13 cellular contexts compared by ENCODE assay signal in genomic region chr9:20693068-20693467, GRCh38. TPM values are rescaled to one million over a fixed set of nuclear protein-coding genes. Genes with fewer than 3 reads are reported as not detected.
A peak's percentile ranks its signal among the peaks of the same experiment; 100 is the strongest.
DNase-seq lines count a peak whose midpoint lies in the region; ATAC-seq and TF ChIP-seq lines count a peak whose summit lies in the region.
"Had no signal": no experiment of that assay in that cellular context is flagged by ENCODE, and none has a peak within 500 bp of the region (broad histone marks: within the 10 kb centered on the region; RNA-seq: fewer than 3 reads in every experiment).

No MANE protein-coding gene starts in this region.

- H3K4me1 ChIP-seq in left ventricle myocardium inferior, result peaks cover 42% of the 10 kb centered on the region
- peaks cover 13 to 14% of the 10 kb centered on the region in 2 donors for H3K4me1 ChIP-seq in gastrocnemius medialis

- no peak for TF ChIP-seq POLR2A in gastrocnemius medialis (IDR thresholded peaks at IDR 0.05)

- no peaks in the 10 kb centered on the region for H3K9me3 ChIP-seq in left ventricle myocardium inferior (replicated peaks)
- H3K9me3 ChIP-seq in gastrocnemius medialis, result no peaks in the 10 kb centered on the region
- H3K9me3 ChIP-seq: stomach had no signal

- H3K27me3 ChIP-seq in left ventricle myocardium inferior (ENCODE audit: low read depth) (no peaks in the 10 kb centered on the region), gastrocnemius medialis (no peaks in the 10 kb centered on the region)
- H3K27me3 ChIP-seq: stomach had no signal

- H3K36me3 ChIP-seq in left ventricle myocardium inferior (no peaks in the 10 kb centered on the region), gastrocnemius medialis (no peaks in the 10 kb centered on the region)
- H3K36me3 ChIP-seq: stomach had no signal

- DNase-seq in Right ventricle myocardium superior, result no peak
- no peak for DNase-seq in left ventricle myocardium inferior
- peak; percentile 73 for DNase-seq in SKM-1 treated with dmso at 0.1 percent for 144 hours (lab: John Stamatoyannopoulos, UW; ENCODE audit: unreplicated experiment)
- DNase-seq in left ventricle myocardium superior, result no peak
- DNase-seq in gastrocnemius medialis, result peak; percentile 11 to 67
- no peak for DNase-seq in NCI-H69 (lab: John Stamatoyannopoulos, UW)
- DNase-seq in sciatic nerve (ENCODE audit: low spot score), result no peak
- DNase-seq in stimulated activated CD4-positive, alpha-beta T cell treated with anti-CD3 and anti-CD28 coated beads, Interleukin-12 subunit alpha, Interleukin-12 subunit beta, amount 100 ng/mL, for 4 hours, result no peak
- DNase-seq: activated CD4-positive, alpha-beta T cell treated with anti-CD3 and anti-CD28 coated beads for 48 hours; activated naive CD4-positive, alpha-beta T cell; NCI-H2029; stomach had no signal

- H3K4me3 ChIP-seq in left ventricle myocardium inferior, result no peak overlapping the region
- H3K4me3 ChIP-seq in gastrocnemius medialis, result no peak overlapping the region
- H3K4me3 ChIP-seq: stomach had no signal

- ATAC-seq in Right ventricle myocardium superior (ENCODE audit: poor library complexity), result peak; percentile 29
- peak; percentile 21 for ATAC-seq in left ventricle myocardium superior
- ATAC-seq in gastrocnemius medialis, result peak; percentile 98 to 99
- no peak for ATAC-seq in sciatic nerve
- ATAC-seq: HCT116 had no signal

- H3K27ac ChIP-seq in left ventricle myocardium inferior (replicated peaks) (no peak overlapping the region), gastrocnemius medialis (peak overlapping the region; percentile 56 to 63 (median 60))
- H3K27ac ChIP-seq: stomach had no signal

- no peak for TF ChIP-seq CTCF in left ventricle myocardium inferior (IDR thresholded peaks at IDR 0.05; ENCODE audit: borderline replicate concordance)
- no peak for TF ChIP-seq CTCF in gastrocnemius medialis (IDR thresholded peaks at IDR 0.05 in 4 of 5, conservative IDR thresholded peaks at IDR 0.05 in 1 of 5)

- in situ Hi-C loops in gastrocnemius medialis (cut with MboI; ENCODE audit: low sequenced_read_pairs in 4 of 4), result loop anchor here in 2 of 4 donors (10.0 to 25.0 kb wide), 3 partner anchors 68 to 1456 kb away; partner anchors contain the start of genes DENND4C (in 1 of the 2) and MLLT3 (in 1 of the 2)

- intact Hi-C loops in Right ventricle myocardium superior (cut with DNase I), result no loop called here
- intact Hi-C loops in left ventricle myocardium inferior (cut with micrococcal nuclease), result no loop called here
- intact Hi-C loops in left ventricle myocardium superior (cut with micrococcal nuclease), result no loop called here
- intact Hi-C loops in gastrocnemius medialis (cut with DNase I; ENCODE audit: low total_unique reads), result no loop called here
- intact Hi-C loops in sciatic nerve (cut with DNase I), result no loop called here

RNA-seq across cellular contexts. Expression of gene FOCAD, which starts 9.0 kb away (rescaled TPM):
- total RNA-seq in Right ventricle myocardium superior (28.7 TPM), left ventricle myocardium inferior (29.0 TPM), left ventricle myocardium superior (29.0 TPM), gastrocnemius medialis (10 to 100 TPM; 19.5 to 36.0 (median 28.6) TPM), sciatic nerve (22.5 TPM)

Comparison
In these comparisons a context has a peak if more than half of its experiments do, and no peak if none do; other contexts are left out.
1. DNase-seq: peak in SKM-1 treated with dmso at 0.1 percent for 144 hours (single experiment) and gastrocnemius medialis (2 of 2); none in Right ventricle myocardium superior (single experiment), left ventricle myocardium inferior (single experiment), left ventricle myocardium superior (single experiment), NCI-H69 (single experiment), sciatic nerve (single experiment) and stimulated activated CD4-positive, alpha-beta T cell treated with anti-CD3 and anti-CD28 coated beads, Interleukin-12 subunit alpha, Interleukin-12 subunit beta, amount 100 ng/mL, for 4 hours (single experiment).